Comparison of ENCODE assay signal across 9 cellular contexts in the genomic region with DNA sequence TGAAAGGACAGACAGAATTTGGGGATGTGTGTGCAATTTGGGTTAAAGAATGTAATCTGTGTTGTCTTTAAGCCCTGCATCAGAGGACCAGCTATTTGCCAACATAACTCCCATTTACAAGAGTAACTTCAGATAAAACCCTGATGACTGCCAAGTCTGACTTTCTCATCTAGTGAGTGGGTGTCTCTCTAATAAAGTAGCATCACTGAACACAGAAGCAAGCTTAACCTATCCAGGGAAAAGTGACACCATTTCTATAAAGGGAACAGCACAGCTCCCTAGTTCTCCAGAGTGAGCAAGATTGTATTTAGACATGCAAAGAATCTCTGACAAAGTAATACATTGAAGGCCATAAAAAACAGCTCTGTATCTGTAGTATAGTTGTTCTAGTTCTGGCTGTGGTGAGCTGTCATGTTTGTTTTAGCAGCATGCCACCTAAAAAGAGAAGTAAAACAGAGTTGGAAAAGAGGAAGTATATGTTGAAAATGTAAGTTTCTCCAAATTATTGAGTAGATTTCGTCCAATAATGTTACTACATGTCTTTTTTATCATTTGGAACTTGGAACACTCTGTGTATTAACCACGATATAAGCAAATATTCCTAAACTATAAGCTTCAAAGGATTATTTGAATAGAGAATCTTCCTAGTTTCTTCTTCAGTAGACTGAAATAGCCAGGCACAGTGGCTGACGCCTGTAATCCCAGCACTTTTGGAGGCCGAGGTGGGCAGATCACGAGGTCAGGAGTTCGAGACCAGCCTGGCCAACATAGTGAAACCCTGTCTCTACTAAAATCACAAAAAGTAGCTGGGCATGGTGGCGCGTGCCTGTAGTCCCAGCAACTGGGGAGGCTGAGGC. TPM values are rescaled to one million over a fixed set of nuclear protein-coding genes. Genes with fewer than 3 reads are reported as not detected.
A peak's percentile ranks its signal among the peaks of the same experiment; 100 is the strongest.
DNase-seq lines count a peak whose midpoint lies in the region; ATAC-seq and TF ChIP-seq lines count a peak whose summit lies in the region.
"Had no signal": no experiment of that assay in that cellular context is flagged by ENCODE, and none has a peak within 500 bp of the region (broad histone marks: within the 10 kb centered on the region; RNA-seq: fewer than 3 reads in every experiment).

No MANE protein-coding gene starts in this region.

- H3K79me2 ChIP-seq in OCI-LY1 (ENCODE audit: insufficient read depth, low read length), result no peaks in the 10 kb centered on the region

- peak; percentile 39 for DNase-seq in AG08395 (ENCODE audit: low spot score)
- no peak for DNase-seq in left ventricle myocardium superior
- DNase-seq in NCI-H1436 (lab: John Stamatoyannopoulos, UW), result no peak
- DNase-seq: DMS79 had no signal

- peak overlapping the region; percentile 59 for H3K9ac ChIP-seq in OCI-LY1 (ENCODE audit: low read length)

- peaks cover 6% of the 10 kb centered on the region for H3F3A ChIP-seq in OCI-LY1 (ENCODE audit: insufficient read depth, low read length)

- no peak overlapping the region for H2AFZ ChIP-seq in OCI-LY1 (ENCODE audit: low read length)

- H3K36me3 ChIP-seq in OCI-LY1 (ENCODE audit: insufficient read depth, low read length), result no peaks in the 10 kb centered on the region

- peak overlapping the region; percentile 43 for H3K4me2 ChIP-seq in OCI-LY1 (ENCODE audit: low read length)

- intact Hi-C loops in left ventricle myocardium superior (cut with micrococcal nuclease), result no loop called here

- ATAC-seq in GM21447 (IDR thresholded peaks at IDR 0.05; ENCODE audit: unreplicated experiment), result peak; percentile 76
- ATAC-seq in left ventricle myocardium superior, result peak; percentile 35
- no peak for ATAC-seq in HG03432 (IDR thresholded peaks at IDR 0.05; ENCODE audit: unreplicated experiment)
- no peak for ATAC-seq in GM21737 (IDR thresholded peaks at IDR 0.05; ENCODE audit: unreplicated experiment)
- no peak for ATAC-seq in HG03095 (IDR thresholded peaks at IDR 0.05; ENCODE audit: unreplicated experiment)

- H3K4me1 ChIP-seq in OCI-LY1 (ENCODE audit: insufficient read depth, low read length, severe bottlenecking), result peaks cover 47% of the 10 kb centered on the region

- peak overlapping the region; percentile 98 for H3K27ac ChIP-seq in OCI-LY1 (ENCODE audit: low read depth, low read length, poor library complexity, severe bottlenecking)

- H3K9me2 ChIP-seq in OCI-LY1 (ENCODE audit: low read depth, low read length), result no peaks in the 10 kb centered on the region

- H3K9me3 ChIP-seq in OCI-LY1 (ENCODE audit: low read length), result no peaks in the 10 kb centered on the region

- no peak overlapping the region for H3K4me3 ChIP-seq in OCI-LY1 (ENCODE audit: low read depth, low read length, poor library complexity, severe bottlenecking)

- TF ChIP-seq CTCF in OCI-LY1 (IDR thresholded peaks at IDR 0.05; ENCODE audit: low read length), result no peak

- H4K20me1 ChIP-seq in OCI-LY1 (ENCODE audit: insufficient read depth, low read length), result no peaks in the 10 kb centered on the region

- no peaks in the 10 kb centered on the region for H3K27me3 ChIP-seq in OCI-LY1 (ENCODE audit: insufficient read depth, low read length)

RNA-seq across cellular contexts. Expression of gene PIM1, which starts 8.8 kb away (rescaled TPM):
- 35.0 TPM for total RNA-seq in left ventricle myocardium superior

Comparison
In these comparisons a context has a peak if more than half of its experiments do, and no peak if none do; other contexts are left out.
1. ATAC-seq: peak in GM21447 (single experiment) and left ventricle myocardium superior (single experiment); none in HG03432 (single experiment), GM21737 (single experiment) and HG03095 (single experiment).